In the genomic region with DNA sequence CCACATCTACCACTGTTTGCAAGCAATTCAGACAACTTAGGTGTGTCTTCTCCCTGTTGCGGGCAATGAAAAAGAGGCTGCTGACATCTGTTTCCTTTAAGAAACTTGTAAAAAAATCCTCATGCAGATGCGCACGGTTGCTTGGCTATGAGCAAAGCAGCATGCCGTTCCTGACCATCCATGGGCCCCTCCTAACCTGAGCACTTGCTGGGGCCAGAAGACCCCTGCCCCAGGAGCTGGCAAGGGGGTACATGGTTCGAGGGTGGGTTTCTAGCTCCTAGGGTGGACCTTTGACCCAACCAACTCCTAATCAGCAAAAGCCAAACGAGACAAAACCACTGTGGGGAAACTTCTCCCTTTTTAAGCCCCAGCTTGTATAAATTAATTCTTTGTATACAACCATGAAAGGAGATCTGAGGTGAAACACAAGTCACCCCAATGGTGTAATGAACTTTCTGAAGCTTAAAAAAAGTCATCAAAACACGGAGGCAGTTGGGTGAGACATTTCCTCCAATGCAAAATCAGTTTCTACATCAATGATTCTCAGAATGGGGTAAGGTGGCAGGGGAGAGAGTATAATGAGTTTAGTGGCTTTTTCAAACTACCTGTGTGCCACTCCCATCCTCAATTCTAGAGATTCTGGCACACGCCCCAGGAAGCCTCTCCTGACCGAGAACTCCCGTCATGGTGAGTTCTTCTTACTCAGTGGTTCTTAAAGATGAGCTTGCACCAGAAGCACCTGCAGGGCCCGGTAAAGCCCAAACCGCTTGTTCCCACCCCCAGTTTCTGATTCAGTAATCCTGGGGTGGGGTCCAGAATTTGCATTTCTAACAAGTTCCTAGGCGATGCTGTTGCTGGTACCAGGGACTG, we compare ENCODE assay signal across 8 cellular contexts. TPM values are rescaled to one million over a fixed set of nuclear protein-coding genes. Genes with fewer than 3 reads are reported as not detected.
DNase-seq lines count a peak whose midpoint lies in the region; ATAC-seq, FAIRE-seq and TF ChIP-seq lines count a peak whose summit lies in the region.

No MANE protein-coding gene starts in this region.

- H3K4me1 ChIP-seq in GM12878 (ENCODE audit: control insufficient read depth, insufficient read depth, low read length), result peaks cover 46% of the 10 kb centered on the region
- H3K4me1 ChIP-seq in ascending aorta, result no peaks in the 10 kb centered on the region

- CTCF ChIA-PET in GM12878 (lab: Yijun Ruan, JAX), result interaction anchor here (1.0 to 2.2 kb wide), 3 partner anchors 9 to 517 kb away, joined by 3 to 9 read pairs (median 6); no protein-coding TSS in a partner anchor

- ATAC-seq in GM21367 (IDR thresholded peaks at IDR 0.05; ENCODE audit: unreplicated experiment) (peak; percentile 41), HG03469 (IDR thresholded peaks at IDR 0.05; ENCODE audit: unreplicated experiment) (peak; percentile 40), GM12878 (peak; percentile 71)

- H3K27me3 ChIP-seq in GM12878 (replicated peaks in 1 of 2; ENCODE audit: control insufficient read depth in 2 of 2, insufficient read depth in 2 of 2, low read length in 1 of 2), result no peaks in the 10 kb centered on the region
- H3K27me3 ChIP-seq in ascending aorta, result no peaks in the 10 kb centered on the region

- BruUV-seq in GM12878 (replicated peaks; lab: Mats Ljungman, UMichigan), result no TSS peak

- no peaks in the 10 kb centered on the region for H3K36me3 ChIP-seq in GM12878 (ENCODE audit: control insufficient read depth in 2 of 2, insufficient read depth in 2 of 2, low read length in 1 of 2)
- H3K36me3 ChIP-seq in ascending aorta, result no peaks in the 10 kb centered on the region

- POLR2A ChIA-PET in GM12878 (lab: Charles Lee), result interaction anchor here (0.9 kb wide), 1 partner anchor 645 kb away, joined by 3 read pairs; no protein-coding TSS in a partner anchor

- peak overlapping the region; percentile 75 for H3K27ac ChIP-seq in GM12878 (ENCODE audit: control insufficient read depth, insufficient read depth)
- no peak overlapping the region for H3K27ac ChIP-seq in ascending aorta

- no peak for TF ChIP-seq CTCF in GM12878 (IDR thresholded peaks at IDR 0.05 in 2 of 3, conservative IDR thresholded peaks at IDR 0.05 in 1 of 3; ENCODE audit: control insufficient read depth in 2 of 3, extremely low read depth in 1 of 3, insufficient read depth in 1 of 3, low read depth in 3 of 3, low read length in 3 of 3)
- no peak for TF ChIP-seq CTCF in ascending aorta (IDR thresholded peaks at IDR 0.05)

- H3K4me2 ChIP-seq in GM12878 (ENCODE audit: control insufficient read depth, insufficient read depth), result peak overlapping the region; percentile 66

- no peak for TF ChIP-seq RAD21 in GM12878 (IDR thresholded peaks at IDR 0.05; ENCODE audit: insufficient read depth, low read depth, low read length)

- no peak for TF ChIP-seq EP300 in GM12878 (IDR thresholded peaks at IDR 0.05; ENCODE audit: borderline replicate concordance in 1 of 2, control insufficient read depth in 1 of 2, low read depth in 2 of 2, low read length in 2 of 2)

- H3K9me3 ChIP-seq in GM12878 (replicated peaks; ENCODE audit: control insufficient read depth, insufficient read depth, low read length), result no peaks in the 10 kb centered on the region; the same call in 2 of the 3 replicates
- H3K9me3 ChIP-seq in ascending aorta, result no peaks in the 10 kb centered on the region

- no peaks in the 10 kb centered on the region for H3K79me2 ChIP-seq in GM12878 (ENCODE audit: control insufficient read depth, insufficient read depth, low read length)

- FAIRE-seq in GM12878 (lab: Jason Lieb, UNC) (peak; percentile 73), RCC 7860 (lab: Jason Lieb, UNC) (no peak)

- in situ Hi-C loops in GM12878 (cut with MboI), result loop anchor here (5.0 kb wide), 1 partner anchor 170 kb away; a partner anchor contains a TSS

- TF ChIP-seq POLR2A in GM12878 (IDR thresholded peaks at IDR 0.05; ENCODE audit: low read depth, low read length), result no peak

- H3K9ac ChIP-seq in GM12878 (ENCODE audit: control insufficient read depth, insufficient read depth, low read length), result peak overlapping the region; percentile 36; the same call in 1 of the 2 replicates

- SMC1A ChIA-PET in GM12878 (lab: Charles Lee; ENCODE audit: uncharacterized antibody, unreplicated experiment), result interaction anchor here (0.5 to 2.1 kb wide), 6 partner anchors 9 to 252 kb away, joined by 3 to 9 read pairs (median 4); no protein-coding TSS in a partner anchor

- H2AFZ ChIP-seq in GM12878 (ENCODE audit: control insufficient read depth, low read depth, low read length), result peak overlapping the region; percentile 30; the same call in 1 of the 2 replicates

- DNase-seq in GM12878 (ENCODE audit: low read depth, low spot score) (peak; percentile 81), RCC 7860 (ENCODE audit: low spot score) (no peak), NCI-H524 treated with DMSO at 0.1 percent for 48 hours (lab: John Stamatoyannopoulos, UW) (no peak), midbrain (lab: John Stamatoyannopoulos, UW) (no peak), ascending aorta (ENCODE audit: low spot score in 2 of 2) (no peak)

- H4K20me1 ChIP-seq in GM12878 (ENCODE audit: control insufficient read depth, insufficient read depth), result no peaks in the 10 kb centered on the region

- H3K4me3 ChIP-seq in GM08714 (ENCODE audit: low read length) (peak overlapping the region; percentile 35; the same call in 1 of the 2 replicates), GM12878 (peak overlapping the region; percentile 28; the same call in 1 of the 2 replicates), ascending aorta (no peak overlapping the region)

- RAD21 ChIA-PET in GM12878 (lab: Charles Lee; ENCODE audit: unreplicated experiment), result interaction anchor here (0.9 to 1.9 kb wide), 7 partner anchors 9 to 641 kb away, joined by 3 to 11 read pairs (median 4); no protein-coding TSS in a partner anchor

- intact Hi-C loops in GM12878 (cut with micrococcal nuclease; ENCODE audit: unreplicated experiment) (loop anchor here (2.0 to 5.0 kb wide), 2 partner anchors 125 to 170 kb away; a partner anchor contains a TSS), ascending aorta (cut with DNase I) (no loop called here)

- WGBS in GM12878 (ENCODE audit: insufficient coverage, insufficient replicate concordance, low lambda C conversion rate, missing lambda C conversion rate), result under 1% methylated on average over 13 of the region's 13 CpGs

TF ChIP-seq in GM12878, 131 proteins besides CTCF, POLR2A, EP300 and RAD21 (continues in another document):
- TF ChIP-seq EED (IDR thresholded peaks at IDR 0.05; ENCODE audit: low read depth), result peak; percentile 8; the same call in 1 of the 2 replicates
- peak; percentile 26; the same call in 1 of the 2 replicates for TF ChIP-seq PML (IDR thresholded peaks at IDR 0.05; ENCODE audit: low read length)
- no peak for TF ChIP-seq TCF3 (IDR thresholded peaks at IDR 0.05; ENCODE audit: borderline replicate concordance, insufficient read depth, low read depth, low read length)
- TF ChIP-seq NRF1 (conservative IDR thresholded peaks at IDR 0.05; ENCODE audit: low read depth, low read length), result no peak
- no peak for TF ChIP-seq SMAD1 (IDR thresholded peaks at IDR 0.05; ENCODE audit: low read depth, partially characterized antibody)
- TF ChIP-seq, protein P1, sequence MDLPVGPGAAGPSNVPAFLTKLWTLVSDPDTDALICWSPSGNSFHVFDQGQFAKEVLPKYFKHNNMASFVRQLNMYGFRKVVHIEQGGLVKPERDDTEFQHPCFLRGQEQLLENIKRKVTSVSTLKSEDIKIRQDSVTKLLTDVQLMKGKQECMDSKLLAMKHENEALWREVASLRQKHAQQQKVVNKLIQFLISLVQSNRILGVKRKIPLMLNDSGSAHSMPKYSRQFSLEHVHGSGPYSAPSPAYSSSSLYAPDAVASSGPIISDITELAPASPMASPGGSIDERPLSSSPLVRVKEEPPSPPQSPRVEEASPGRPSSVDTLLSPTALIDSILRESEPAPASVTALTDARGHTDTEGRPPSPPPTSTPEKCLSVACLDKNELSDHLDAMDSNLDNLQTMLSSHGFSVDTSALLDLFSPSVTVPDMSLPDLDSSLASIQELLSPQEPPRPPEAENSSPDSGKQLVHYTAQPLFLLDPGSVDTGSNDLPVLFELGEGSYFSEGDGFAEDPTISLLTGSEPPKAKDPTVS (IDR thresholded peaks at IDR 0.05; ENCODE audit: low read depth, low read length), result no peak
- TF ChIP-seq SIN3A (IDR thresholded peaks at IDR 0.05; ENCODE audit: low read depth, low read length), result no peak
- TF ChIP-seq, protein P2, sequence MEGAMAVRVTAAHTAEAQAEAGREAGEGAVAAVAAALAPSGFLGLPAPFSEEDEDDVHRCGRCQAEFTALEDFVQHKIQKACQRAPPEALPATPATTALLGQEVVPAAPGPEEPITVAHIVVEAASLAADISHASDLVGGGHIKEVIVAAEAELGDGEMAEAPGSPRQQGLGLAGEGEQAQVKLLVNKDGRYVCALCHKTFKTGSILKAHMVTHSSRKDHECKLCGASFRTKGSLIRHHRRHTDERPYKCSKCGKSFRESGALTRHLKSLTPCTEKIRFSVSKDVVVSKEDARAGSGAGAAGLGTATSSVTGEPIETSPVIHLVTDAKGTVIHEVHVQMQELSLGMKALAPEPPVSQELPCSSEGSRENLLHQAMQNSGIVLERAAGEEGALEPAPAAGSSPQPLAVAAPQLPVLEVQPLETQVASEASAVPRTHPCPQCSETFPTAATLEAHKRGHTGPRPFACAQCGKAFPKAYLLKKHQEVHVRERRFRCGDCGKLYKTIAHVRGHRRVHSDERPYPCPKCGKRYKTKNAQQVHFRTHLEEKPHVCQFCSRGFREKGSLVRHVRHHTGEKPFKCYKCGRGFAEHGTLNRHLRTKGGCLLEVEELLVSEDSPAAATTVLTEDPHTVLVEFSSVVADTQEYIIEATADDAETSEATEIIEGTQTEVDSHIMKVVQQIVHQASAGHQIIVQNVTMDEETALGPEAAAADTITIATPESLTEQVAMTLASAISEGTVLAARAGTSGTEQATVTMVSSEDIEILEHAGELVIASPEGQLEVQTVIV (IDR thresholded peaks at IDR 0.05; ENCODE audit: borderline replicate concordance, partially characterized antibody), result no peak

RNA-seq across cellular contexts. Expression of a gene that starts 44.1 kb away (rescaled TPM):
- total RNA-seq in GM12878 (2013; cell fraction: nucleolus; rRNA removed), result not detected in 2 replicates
- not detected in 2 replicates for total RNA-seq in GM12878 (2014; rRNA removed)
- not detected in 2 replicates for total RNA-seq in GM12878 (2014; rRNA removed; fragmentation: Illumina TruSeq; extraction: Trizol)
- 0.05 TPM in 1 of 2 replicates, not detected in the other for total RNA-seq in GM12878 (2021)
- polyA plus RNA-seq in GM12878 (2011; ENCODE audit: low read depth), result not detected
- not detected in 2 replicates for polyA plus RNA-seq in GM12878 (2011; rRNA removed)
- polyA plus RNA-seq in GM12878 (2011; cell fraction: cytosol; rRNA removed), result not detected in 2 replicates
- polyA plus RNA-seq in GM12878 (2011; cell fraction: nucleus; rRNA removed), result not detected in 2 replicates
- polyA plus RNA-seq in GM12878 (2012), result not detected in 2 replicates
- polyA plus RNA-seq in GM12878 (2014; fragmentation: Illumina TruSeq; extraction: Trizol), result not detected in 2 replicates
- polyA plus RNA-seq in GM12878 (2014; fragmentation: Nextera tagmentation; extraction: Ambion mirVana), result not detected
- polyA plus RNA-seq in GM12878 (2014; rRNA removed), result not detected in 2 replicates
- polyA plus RNA-seq in GM12878 (2016; fragmentation: Nextera tagmentation; extraction: Ambion mirVana), result not detected
- polyA minus RNA-seq in GM12878 (2011; rRNA and poly(A)+ RNA removed), result not detected in 2 replicates
- not detected in 2 replicates for polyA minus RNA-seq in GM12878 (2011; cell fraction: cytosol; rRNA and poly(A)+ RNA removed)
- polyA minus RNA-seq in GM12878 (2011; cell fraction: nucleus; rRNA and poly(A)+ RNA removed), result not detected in 2 replicates
- not detected for total RNA-seq in ascending aorta

Comparison
In these comparisons a context has a peak if more than half of its experiments do, and no peak if none do; other contexts are left out.
1. H3K4me3 ChIP-seq: peak in GM08714 (single experiment) and GM12878 (single experiment); none in ascending aorta (0 of 2).
2. Peak in every context shown above with its lines, with median percentiles within 50 percentile points of each other: ATAC-seq.